In the genomic region with DNA sequence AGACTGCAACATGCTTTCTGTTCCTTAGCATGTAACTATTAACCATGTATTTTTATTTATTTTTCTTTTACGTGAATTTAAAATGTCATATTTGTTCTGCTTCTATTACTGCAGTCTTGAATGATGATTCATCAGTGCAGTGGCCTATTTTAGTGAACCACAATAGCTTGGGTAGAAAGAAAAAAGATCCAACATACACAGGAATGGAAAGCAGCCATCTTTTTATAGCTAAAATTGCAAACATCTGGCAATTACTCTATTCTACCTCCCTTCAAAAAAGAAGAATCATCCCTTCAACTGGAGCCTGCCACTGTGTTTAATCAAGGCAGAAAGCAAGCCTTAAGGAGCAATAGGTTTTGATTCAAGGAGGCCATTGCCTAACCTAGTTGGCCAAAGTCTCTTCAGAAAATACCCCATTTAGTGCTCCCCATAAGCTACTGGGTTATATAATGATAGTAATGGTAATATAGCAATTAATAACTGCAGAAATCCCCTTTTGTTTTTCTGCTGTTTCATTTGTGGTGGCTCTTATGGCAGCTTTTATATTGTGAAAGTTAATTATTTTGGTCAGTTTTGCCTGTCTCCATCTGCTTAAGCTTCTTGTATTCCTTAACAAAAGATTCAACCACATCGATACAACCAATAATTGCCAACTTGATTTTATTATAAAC, we compare ENCODE assay signal across 9 cellular contexts.
A peak's percentile ranks its signal among the peaks of the same experiment; 100 is the strongest.
DNase-seq lines count a peak whose midpoint lies in the region; ATAC-seq and TF ChIP-seq lines count a peak whose summit lies in the region.
"Had no signal": no experiment of that assay in that cellular context is flagged by ENCODE, and none has a peak within 500 bp of the region (broad histone marks: within the 10 kb centered on the region; RNA-seq: fewer than 3 reads in every experiment).

No MANE protein-coding gene starts in this region.

- H3K4me3 Mint-ChIP-seq in HFFc6 (peak overlapping the region; percentile 60), endothelial cell (ENCODE audit: unreplicated experiment) (no peak overlapping the region)
- H3K4me3 Mint-ChIP-seq: activated naive CD8-positive, alpha-beta T cell treated with anti-CD3 and anti-CD28 coated beads, Interleukin-2, amount 10 ng/mL, durations not matched to agents 7 days and 5 days had no signal

- H3K27ac Mint-ChIP-seq in HFFc6, result peak overlapping the region; percentile 78
- H3K27ac Mint-ChIP-seq in endothelial cell (ENCODE audit: unreplicated experiment), result no peak overlapping the region
- H3K27ac Mint-ChIP-seq: activated naive CD8-positive, alpha-beta T cell treated with anti-CD3 and anti-CD28 coated beads, Interleukin-2, amount 10 ng/mL, durations not matched to agents 7 days and 5 days had no signal

- H3K9me3 Mint-ChIP-seq in HFFc6 (peaks cover 21% of the 10 kb centered on the region), endothelial cell (ENCODE audit: unreplicated experiment) (no peaks in the 10 kb centered on the region)

- intact Hi-C loops in lower lobe of right lung (cut with DNase I), result no loop called here

- POLR2A ChIA-PET in RWPE1 (lab: Yijun Ruan, JAX; ENCODE audit: low non-redundant PET), result no interaction called here

- H3K4me1 Mint-ChIP-seq in HFFc6 (ENCODE audit: low read depth) (peaks cover 77% of the 10 kb centered on the region), endothelial cell (ENCODE audit: unreplicated experiment) (peaks cover 18% of the 10 kb centered on the region)

- no peaks in the 10 kb centered on the region for H3K27me3 ChIP-seq in lower lobe of right lung (ENCODE audit: low read depth)

- H3K27ac ChIP-seq in RWPE1 (no peak overlapping the region), lower lobe of right lung (peak overlapping the region; percentile 46)

- TF ChIP-seq CTCF in HFFc6 (IDR thresholded peaks at IDR 0.05) (no peak), RWPE1 (conservative IDR thresholded peaks at IDR 0.05; ENCODE audit: low read depth) (no peak), lower lobe of right lung (IDR thresholded peaks at IDR 0.05) (no peak), endothelial cell (IDR thresholded peaks at IDR 0.05; ENCODE audit: unreplicated experiment) (no peak)

- H3K36me3 ChIP-seq in lower lobe of right lung, result no peaks in the 10 kb centered on the region

- ATAC-seq in lower lobe of right lung, result peak in 1 of 2 donors; percentile 42

- in situ Hi-C loops in KBM-7 (cut with MboI; ENCODE audit: low pct_unique_long_range_greater_than_20kb, low sequenced_read_pairs), result no loop called here

- peaks cover 62% of the 10 kb centered on the region for H3K36me3 Mint-ChIP-seq in HFFc6 (ENCODE audit: low read depth)
- peaks cover 7% of the 10 kb centered on the region for H3K36me3 Mint-ChIP-seq in endothelial cell (ENCODE audit: low read depth, unreplicated experiment)

- H3K4me3 ChIP-seq in lower lobe of right lung, result no peak overlapping the region

- DNase-seq in EH (ENCODE audit: low read depth) (peak; percentile 93), HFFc6 (peak; percentile 87), RWPE1 (ENCODE audit: low spot score) (peak; percentile 7), lower lobe of right lung (no peak), endothelial cell (ENCODE audit: low spot score) (no peak), KBM-7 (no peak), KG1 (lab: John Stamatoyannopoulos, UW) (no peak), ureter (ENCODE audit: low spot score) (no peak)
- DNase-seq: activated naive CD8-positive, alpha-beta T cell treated with anti-CD3 and anti-CD28 coated beads, Interleukin-2, amount 10 ng/mL, durations not matched to agents 7 days and 5 days had no signal

- CTCF ChIA-PET in RWPE1 (lab: Yijun Ruan, JAX), result no interaction called here

- H3K4me1 ChIP-seq in lower lobe of right lung, result peaks cover 20% of the 10 kb centered on the region

- H3K27me3 Mint-ChIP-seq in HFFc6 (ENCODE audit: insufficient read depth), result no peaks in the 10 kb centered on the region
- peaks cover 3% of the 10 kb centered on the region for H3K27me3 Mint-ChIP-seq in endothelial cell (ENCODE audit: unreplicated experiment)
- H3K27me3 Mint-ChIP-seq: activated naive CD8-positive, alpha-beta T cell treated with anti-CD3 and anti-CD28 coated beads, Interleukin-2, amount 10 ng/mL, durations not matched to agents 7 days and 5 days had no signal

- no peaks in the 10 kb centered on the region for H3K9me3 ChIP-seq in lower lobe of right lung

Comparison
In these comparisons a context has a peak if more than half of its experiments do, and no peak if none do; other contexts are left out.
1. DNase-seq: peak in EH (single experiment), HFFc6 (single experiment) and RWPE1 (single experiment); none in lower lobe of right lung (single experiment), endothelial cell (single experiment), KBM-7 (single experiment), KG1 (single experiment) and ureter (single experiment).